21 cellular contexts compared by ENCODE assay signal in genomic region chr11:131228378-131228777, GRCh38.
DNase-seq lines count a peak whose midpoint lies in the region; ATAC-seq, FAIRE-seq and TF ChIP-seq lines count a peak whose summit lies in the region.
"Had no signal": no experiment of that assay in that cellular context is flagged by ENCODE, and none has a peak within 500 bp of the region (broad histone marks: within the 10 kb centered on the region; RNA-seq: fewer than 3 reads in every experiment).

No MANE protein-coding gene starts in this region.

- no peak for TF ChIP-seq RAD21 in GM12878 (IDR thresholded peaks at IDR 0.05; ENCODE audit: insufficient read depth, low read depth, low read length)

- H3K4me3 ChIP-seq in GM12878 = no peak overlapping the region
- H3K4me3 ChIP-seq: BLaER1, HAP-1 had no signal

- H3K27ac ChIP-seq in GM12878 (ENCODE audit: control insufficient read depth, insufficient read depth) = no peak overlapping the region
- H3K27ac ChIP-seq: 22Rv1, BLaER1, C4-2B had no signal

- no peaks in the 10 kb centered on the region for H3K79me2 ChIP-seq in GM12878 (ENCODE audit: control insufficient read depth, insufficient read depth, low read length)

- H3K4me1 ChIP-seq in GM12878 (ENCODE audit: control insufficient read depth, insufficient read depth, low read length) = no peaks in the 10 kb centered on the region
- H3K4me1 ChIP-seq: BLaER1, Caco-2, HAP-1 had no signal

- TF ChIP-seq POLR2A in GM12878 (IDR thresholded peaks at IDR 0.05; ENCODE audit: low read depth, low read length) = no peak

- FAIRE-seq in GM12878 (lab: Jason Lieb, UNC) = peak; percentile 49
- FAIRE-seq: A204.1, H54 had no signal

- H3K9ac ChIP-seq in GM12878 (ENCODE audit: control insufficient read depth, insufficient read depth, low read length) = no peak overlapping the region
- H3K9ac ChIP-seq: BLaER1 had no signal

- H3K27ac Mint-ChIP-seq in activated CD8-positive, alpha-beta T cell treated with anti-CD3 and anti-CD28 coated beads for 36 hours = no peak overlapping the region
- H3K27ac Mint-ChIP-seq: B cell; CD4-positive, CD25-positive, alpha-beta regulatory T cell; CD8-positive, alpha-beta T cell; HFFc6 had no signal

- no peak for TF ChIP-seq CTCF in GM12878 (IDR thresholded peaks at IDR 0.05 in 2 of 3, conservative IDR thresholded peaks at IDR 0.05 in 1 of 3; ENCODE audit: control insufficient read depth in 2 of 3, extremely low read depth in 1 of 3, insufficient read depth in 1 of 3, low read depth in 3 of 3, low read length in 3 of 3)
- no peak for TF ChIP-seq CTCF in activated CD8-positive, alpha-beta T cell treated with anti-CD3 and anti-CD28 coated beads for 36 hours (IDR thresholded peaks at IDR 0.05)

- ATAC-seq in GM18868 (IDR thresholded peaks at IDR 0.05; ENCODE audit: unreplicated experiment) (peak; percentile 52), HG02870 (IDR thresholded peaks at IDR 0.05; ENCODE audit: unreplicated experiment) (peak; percentile 42), GM12878 (no peak), left lobe of liver (no peak)
- ATAC-seq in activated CD8-positive, alpha-beta T cell treated with anti-CD3 and anti-CD28 coated beads for 36 hours = no peak
- ATAC-seq: CD8-positive, alpha-beta T cell had no signal

- no peak overlapping the region for H3K4me2 ChIP-seq in GM12878 (ENCODE audit: control insufficient read depth, insufficient read depth)
- H3K4me2 ChIP-seq: BLaER1 had no signal

- no peak for TF ChIP-seq EP300 in GM12878 (IDR thresholded peaks at IDR 0.05; ENCODE audit: borderline replicate concordance in 1 of 2, control insufficient read depth in 1 of 2, low read depth in 2 of 2, low read length in 2 of 2)

- no peaks in the 10 kb centered on the region for H3K36me3 Mint-ChIP-seq in activated CD8-positive, alpha-beta T cell treated with anti-CD3 and anti-CD28 coated beads for 36 hours (ENCODE audit: low read depth)
- H3K36me3 Mint-ChIP-seq: CD4-positive, CD25-positive, alpha-beta regulatory T cell; CD8-positive, alpha-beta T cell had no signal

- CTCF ChIA-PET in GM12878 (lab: Yijun Ruan, JAX) = interaction anchor here (0.8 kb wide), 1 partner anchor 8 kb away, joined by 3 read pairs; no protein-coding TSS in a partner anchor
- CTCF ChIA-PET in activated CD8-positive, alpha-beta T cell treated with anti-CD3 and anti-CD28 coated beads for 36 hours (lab: Charles Lee) = no interaction called here

- DNase-seq in DMS79 (lab: John Stamatoyannopoulos, UW) (peak; percentile 10), GM12878 (ENCODE audit: low read depth, low spot score) (peak; percentile 28), NAMALWA (ENCODE audit: low spot score) (no peak), left lobe of liver (ENCODE audit: low spot score) (no peak)
- DNase-seq in activated CD8-positive, alpha-beta T cell treated with anti-CD3 and anti-CD28 coated beads for 36 hours = no peak
- DNase-seq: Caco-2; CD4-positive, CD25-positive, alpha-beta regulatory T cell; CD8-positive, alpha-beta T cell; DMS153; GF-D8; GOT3; HFFc6 had no signal

- RAD21 ChIA-PET in GM12878 (lab: Charles Lee; ENCODE audit: unreplicated experiment) = no interaction called here

- no peak overlapping the region for H3K4me3 Mint-ChIP-seq in activated CD8-positive, alpha-beta T cell treated with anti-CD3 and anti-CD28 coated beads for 36 hours
- H3K4me3 Mint-ChIP-seq: B cell; CD4-positive, CD25-positive, alpha-beta regulatory T cell; CD8-positive, alpha-beta T cell; HFFc6 had no signal

- BruUV-seq in GM12878 (replicated peaks; lab: Mats Ljungman, UMichigan) = no TSS peak

- POLR2A ChIA-PET in GM12878 (lab: Charles Lee) = no interaction called here
- POLR2A ChIA-PET in activated CD8-positive, alpha-beta T cell treated with anti-CD3 and anti-CD28 coated beads for 36 hours (lab: Charles Lee) = no interaction called here

- no peaks in the 10 kb centered on the region for H3K4me1 Mint-ChIP-seq in activated CD8-positive, alpha-beta T cell treated with anti-CD3 and anti-CD28 coated beads for 36 hours (ENCODE audit: low read depth)
- H3K4me1 Mint-ChIP-seq: B cell; CD4-positive, CD25-positive, alpha-beta regulatory T cell had no signal

- no peaks in the 10 kb centered on the region for H3K27me3 ChIP-seq in GM12878 (replicated peaks in 1 of 2; ENCODE audit: control insufficient read depth in 2 of 2, insufficient read depth in 2 of 2, low read length in 1 of 2)
- H3K27me3 ChIP-seq: BLaER1 had no signal

- H4K20me1 ChIP-seq in GM12878 (ENCODE audit: control insufficient read depth, insufficient read depth) = no peaks in the 10 kb centered on the region
- H4K20me1 ChIP-seq: BLaER1 had no signal

- in situ Hi-C loops in GM12878 (cut with MboI) = no loop called here

- no peaks in the 10 kb centered on the region for H3K27me3 Mint-ChIP-seq in activated CD8-positive, alpha-beta T cell treated with anti-CD3 and anti-CD28 coated beads for 36 hours
- H3K27me3 Mint-ChIP-seq: B cell; CD4-positive, CD25-positive, alpha-beta regulatory T cell had no signal

- H3K36me3 ChIP-seq in GM12878 (ENCODE audit: control insufficient read depth in 2 of 2, insufficient read depth in 2 of 2, low read length in 1 of 2) = no peaks in the 10 kb centered on the region
- H3K36me3 ChIP-seq: BLaER1, HAP-1 had no signal

- no peaks in the 10 kb centered on the region; the same call in 2 of the 3 replicates for H3K9me3 ChIP-seq in GM12878 (replicated peaks; ENCODE audit: control insufficient read depth, insufficient read depth, low read length)
- H3K9me3 ChIP-seq: BLaER1, Caco-2, HAP-1 had no signal

- SMC1A ChIA-PET in GM12878 (lab: Charles Lee; ENCODE audit: uncharacterized antibody, unreplicated experiment) = no interaction called here

- WGBS in GM12878 (ENCODE audit: insufficient coverage, insufficient replicate concordance, low lambda C conversion rate, missing lambda C conversion rate) = 0% methylated on average over 2 of the region's 2 CpGs

- intact Hi-C loops in GM12878 (cut with micrococcal nuclease; ENCODE audit: unreplicated experiment) = no loop called here
- intact Hi-C loops in activated CD8-positive, alpha-beta T cell treated with anti-CD3 and anti-CD28 coated beads for 36 hours (cut with micrococcal nuclease) = no loop called here

- H2AFZ ChIP-seq in GM12878 (ENCODE audit: control insufficient read depth, low read depth, low read length) = no peak overlapping the region

- H3K9me3 Mint-ChIP-seq in activated CD8-positive, alpha-beta T cell treated with anti-CD3 and anti-CD28 coated beads for 36 hours = peaks cover 4% of the 10 kb centered on the region
- H3K9me3 Mint-ChIP-seq: HFFc6 had no signal

TF ChIP-seq in GM12878, 131 proteins besides CTCF, POLR2A, EP300 and RAD21:
- peak; percentile 71 for TF ChIP-seq RUNX3 (IDR thresholded peaks at IDR 0.05; ENCODE audit: low read length)
- peak; percentile 60 to 80; a peak in 3 of 4 replicates for TF ChIP-seq BHLHE40 (IDR thresholded peaks at IDR 0.05; ENCODE audit: borderline replicate concordance in 1 of 2, low read depth in 2 of 2, low read length in 1 of 2)
- TF ChIP-seq NBN (IDR thresholded peaks at IDR 0.05) = no peak

Comparison
In these comparisons a context has a peak if more than half of its experiments do, and no peak if none do; other contexts are left out.
1. DNase-seq: peak in DMS79 (single experiment) and GM12878 (single experiment); none in NAMALWA (single experiment), left lobe of liver (single experiment) and activated CD8-positive, alpha-beta T cell treated with anti-CD3 and anti-CD28 coated beads for 36 hours (single experiment).
2. ATAC-seq: peak in GM18868 (single experiment) and HG02870 (single experiment); none in GM12878 (single experiment), left lobe of liver (single experiment) and activated CD8-positive, alpha-beta T cell treated with anti-CD3 and anti-CD28 coated beads for 36 hours (single experiment).